14 cellular contexts compared by ENCODE assay signal in genomic region chr22:22948651-22949611, GRCh38.
DNase-seq lines count a peak whose midpoint lies in the region; ATAC-seq and TF ChIP-seq lines count a peak whose summit lies in the region.
"Had no signal": no experiment of that assay in that cellular context is flagged by ENCODE, and none has a peak within 500 bp of the region (broad histone marks: within the 10 kb centered on the region; RNA-seq: fewer than 3 reads in every experiment).

No MANE protein-coding gene starts in this region.

- no peak for TF ChIP-seq POLR2A in erythroblast (IDR thresholded peaks at IDR 0.05; ENCODE audit: low read length)

- H3K9me3 ChIP-seq in upper lobe of right lung, result no peaks in the 10 kb centered on the region
- H3K9me3 ChIP-seq: esophagus squamous epithelium, psoas muscle had no signal

- H3K4me3 ChIP-seq in fibroblast of pulmonary artery (replicated peaks; ENCODE audit: low read depth, low read length) (no peak overlapping the region), upper lobe of right lung (no peak overlapping the region)
- H3K4me3 ChIP-seq: esophagus squamous epithelium, psoas muscle had no signal

- no peaks in the 10 kb centered on the region for H3K36me3 ChIP-seq in upper lobe of right lung
- H3K36me3 ChIP-seq: esophagus squamous epithelium had no signal

- H3K27me3 ChIP-seq in upper lobe of right lung, result peaks cover 41% of the 10 kb centered on the region

- ATAC-seq in upper lobe of right lung, result no peak
- ATAC-seq in GM21390 (IDR thresholded peaks at IDR 0.05; ENCODE audit: unreplicated experiment), result no peak
- ATAC-seq: psoas muscle had no signal

- H3K4me1 ChIP-seq in upper lobe of right lung, result no peaks in the 10 kb centered on the region
- H3K4me1 ChIP-seq: esophagus squamous epithelium, psoas muscle had no signal

- H3K27ac ChIP-seq in upper lobe of right lung, result no peak overlapping the region
- H3K27ac ChIP-seq: esophagus squamous epithelium, psoas muscle had no signal

- intact Hi-C loops in upper lobe of right lung (cut with DNase I), result no loop called here

- DNase-seq in activated effector memory CD4-positive, alpha-beta T cell treated with anti-CD3 and anti-CD28 coated beads, Interleukin-2, amount 50 U/mL, for 16 hours, result peak; percentile 50
- DNase-seq in activated effector memory CD4-positive, alpha-beta T cell treated with Interleukin-2 at 50 U/mL for 16 hours, result no peak
- DNase-seq in RPMI8226 (peak; percentile 2), fibroblast of pulmonary artery (ENCODE audit: low read depth) (peak; percentile 50), upper lobe of right lung (peak; percentile 41), hepatic stellate cell (ENCODE audit: low spot score) (no peak), erythroblast (lab: John Stamatoyannopoulos, UW) (no peak)
- DNase-seq: activated CD4-positive, alpha-beta T cell treated with anti-CD3 and anti-CD28 coated beads for 4 hours; amygdala; esophagus squamous epithelium; NCI-H2107; NCI-H774; psoas muscle had no signal

- TF ChIP-seq CTCF in fibroblast of pulmonary artery (IDR thresholded peaks at IDR 0.05; ENCODE audit: low read length, missing control alignments), result no peak
- TF ChIP-seq CTCF in upper lobe of right lung (IDR thresholded peaks at IDR 0.05), result no peak

Comparison
In these comparisons a context has a peak if more than half of its experiments do, and no peak if none do; other contexts are left out.
1. DNase-seq: peak in activated effector memory CD4-positive, alpha-beta T cell treated with anti-CD3 and anti-CD28 coated beads, Interleukin-2, amount 50 U/mL, for 16 hours (single experiment), RPMI8226 (single experiment), fibroblast of pulmonary artery (single experiment) and upper lobe of right lung (single experiment); none in activated effector memory CD4-positive, alpha-beta T cell treated with Interleukin-2 at 50 U/mL for 16 hours (single experiment), hepatic stellate cell (single experiment) and erythroblast (0 of 2).